18 cellular contexts compared by ENCODE assay signal in genomic region chr17:21744621-21745020, GRCh38. TPM values are rescaled to one million over a fixed set of nuclear protein-coding genes. Genes with fewer than 3 reads are reported as not detected.
"Had no signal": no experiment of that assay in that cellular context is flagged by ENCODE, and none has a peak within 500 bp of the region (broad histone marks: within the 10 kb centered on the region; RNA-seq: fewer than 3 reads in every experiment).

No MANE protein-coding gene starts in this region.

RNA-seq across cellular contexts. Expression of gene KCNJ18, which starts 52.3 kb away (rescaled TPM):
- total RNA-seq: activated naive CD4-positive, alpha-beta T cell treated with anti-CD3 and anti-CD28 coated beads for 36 hours; activated naive CD4-positive, alpha-beta T cell treated with anti-CD3 and anti-CD28 coated beads, Interleukin-2, amount 50 U/mL, for 72 hours; activated naive CD8-positive, alpha-beta T cell treated with anti-CD3 and anti-CD28 coated beads, Interleukin-2, amount 10 ng/mL, durations not matched to agents 7 days and 5 days; activated T-cell treated with anti-CD3 and anti-CD28 coated beads, Interleukin-2, amount 50 U/mL, for 4 hours; activated T-cell treated with anti-CD3 and anti-CD28 coated beads, Interleukin-2, amount 50 U/mL, for 72 hours; activated T-helper 1 cell treated with anti-CD3 and anti-CD28 coated beads, Interleukin-12 subunit alpha, Interleukin-12 subunit beta, Interleukin-2, Interleukin-4 antibody, amounts not matched to agents 30 ng/mL and 10 ng/mL and 1 ng/mL, durations not matched to agents 14 hours and 24 hours and 36 hours; activated T-helper 17 cell treated with anti-CD3 and anti-CD28 coated beads, Interleukin-2, amount 50 U/mL, for 72 hours; activated T-helper 2 cell treated with anti-CD3 and anti-CD28 coated beads, Interferon-gamma antibody, Interleukin-2, Interleukin-4, amounts not matched to agents 10 μg/mL and 5 μg/mL and 100 μg/mL, durations not matched to agents 14 hours and 24 hours and 36 hours; adrenal gland; aorta; ascending aorta; astrocyte; body of pancreas; breast epithelium; bronchial epithelial cell; cardiac muscle cell; cerebellum; chondrocyte had no signal
